Comparison of ENCODE assay signal across 8 cellular contexts in genomic region chr12:68932123-68932700, GRCh38. TPM values are rescaled to one million over a fixed set of nuclear protein-coding genes. Genes with fewer than 3 reads are reported as not detected.
A peak's percentile ranks its signal among the peaks of the same experiment; 100 is the strongest.
DNase-seq lines count a peak whose midpoint lies in the region; ATAC-seq and TF ChIP-seq lines count a peak whose summit lies in the region.

No MANE protein-coding gene starts in this region.

- H3K36me3 Mint-ChIP-seq in activated T-cell treated with anti-CD3 and anti-CD28 coated beads, Interleukin-2, amount 50 U/mL, for 4 hours (ENCODE audit: insufficient read depth): peaks cover 5% of the 10 kb centered on the region
- no peaks in the 10 kb centered on the region for H3K36me3 Mint-ChIP-seq in endothelial cell (ENCODE audit: low read depth, unreplicated experiment)

- no peak for DNase-seq in activated T-cell treated with anti-CD3 and anti-CD28 coated beads, Interleukin-2, amount 50 U/mL, for 4 hours
- DNase-seq in activated T-cell treated with anti-CD3 and anti-CD28 coated beads for 4 hours: no peak
- DNase-seq in RPMI8226: peak; percentile 9
- DNase-seq in endothelial cell (ENCODE audit: low spot score): no peak
- DNase-seq in erythroblast (lab: John Stamatoyannopoulos, UW): no peak
- DNase-seq in DMS79 treated with DMSO at 0.1 percent for 48 hours (lab: John Stamatoyannopoulos, UW): no peak

- H3K4me3 Mint-ChIP-seq in activated T-cell treated with anti-CD3 and anti-CD28 coated beads, Interleukin-2, amount 50 U/mL, for 4 hours: peak overlapping the region; percentile 90
- peak overlapping the region; percentile 84 for H3K4me3 Mint-ChIP-seq in endothelial cell (ENCODE audit: unreplicated experiment)

- no peak for TF ChIP-seq CTCF in endothelial cell (IDR thresholded peaks at IDR 0.05; ENCODE audit: unreplicated experiment)

- no peak overlapping the region for H3K27ac Mint-ChIP-seq in endothelial cell (ENCODE audit: unreplicated experiment)

- H3K4me1 Mint-ChIP-seq in activated T-cell treated with anti-CD3 and anti-CD28 coated beads, Interleukin-2, amount 50 U/mL, for 4 hours (ENCODE audit: low read depth): peaks cover 7% of the 10 kb centered on the region
- H3K4me1 Mint-ChIP-seq in endothelial cell (ENCODE audit: unreplicated experiment): peaks cover 15% of the 10 kb centered on the region

- H3K9me3 Mint-ChIP-seq in activated T-cell treated with anti-CD3 and anti-CD28 coated beads, Interleukin-2, amount 50 U/mL, for 4 hours: no peaks in the 10 kb centered on the region
- H3K9me3 Mint-ChIP-seq in endothelial cell (ENCODE audit: unreplicated experiment): no peaks in the 10 kb centered on the region

- peak; percentile 26 to 38 for ATAC-seq in activated T-cell treated with anti-CD3 and anti-CD28 coated beads, Interleukin-2, amount 50 U/mL, for 4 hours
- peak; percentile 30 for ATAC-seq in HG02938 (IDR thresholded peaks at IDR 0.05; ENCODE audit: unreplicated experiment)

- TF ChIP-seq POLR2A in erythroblast (IDR thresholded peaks at IDR 0.05; ENCODE audit: low read length): no peak

- peaks cover 0 to 8% of the 10 kb centered on the region in 2 donors for H3K4me1 ChIP-seq in muscle layer of duodenum (ENCODE audit: control insufficient read depth in 1 of 2, insufficient read depth in 2 of 2, low read length in 2 of 2)

- H3K36me3 ChIP-seq in muscle layer of duodenum (ENCODE audit: control insufficient read depth in 1 of 2, insufficient read depth in 2 of 2, low read length in 2 of 2): no peaks in the 10 kb centered on the region

- peak overlapping the region; percentile 42 to 67 for H3K4me3 ChIP-seq in muscle layer of duodenum (ENCODE audit: low read depth in 1 of 2, low read length in 2 of 2)

- H3K27me3 ChIP-seq in muscle layer of duodenum (ENCODE audit: low read depth, low read length): peaks cover 5% of the 10 kb centered on the region

- H3K27ac ChIP-seq in muscle layer of duodenum (ENCODE audit: low read length): peak overlapping the region; percentile 7

- H3K9me3 ChIP-seq in muscle layer of duodenum (ENCODE audit: control insufficient read depth in 1 of 2, low read length in 2 of 2): no peaks in the 10 kb centered on the region

- H3K27me3 Mint-ChIP-seq in activated T-cell treated with anti-CD3 and anti-CD28 coated beads, Interleukin-2, amount 50 U/mL, for 4 hours (ENCODE audit: low read depth): peaks cover 12% of the 10 kb centered on the region
- peaks cover 8% of the 10 kb centered on the region for H3K27me3 Mint-ChIP-seq in endothelial cell (ENCODE audit: unreplicated experiment)

RNA-seq across cellular contexts. Expression of gene CPM, which starts 0.8 kb away (rescaled TPM):
- 100 to 1,000 TPM in 1 of 3 donors, 10 to 100 TPM in 2; 55.3 to 101 (median 56.2) TPM for total RNA-seq in activated T-cell treated with anti-CD3 and anti-CD28 coated beads, Interleukin-2, amount 50 U/mL, for 4 hours
- 3.6 TPM for total RNA-seq in endothelial cell (ENCODE audit: unreplicated experiment)

Comparison
In these comparisons a context has a peak if more than half of its experiments do, and no peak if none do; other contexts are left out.
1. RNA of gene CPM, which starts 0.8 kb away (total RNA-seq): 55.3 to 101 TPM in activated T-cell treated with anti-CD3 and anti-CD28 coated beads, Interleukin-2, amount 50 U/mL, for 4 hours; 3.6 TPM in endothelial cell (single experiment); every median in the first group is over 10 times any median in the second.